19 cellular contexts compared by ENCODE assay signal in genomic region chr3:69499899-69500316, GRCh38.
DNase-seq lines count a peak whose midpoint lies in the region; ATAC-seq and TF ChIP-seq lines count a peak whose summit lies in the region.
"Had no signal": no experiment of that assay in that cellular context is flagged by ENCODE, and none has a peak within 500 bp of the region (broad histone marks: within the 10 kb centered on the region; RNA-seq: fewer than 3 reads in every experiment).

No MANE protein-coding gene starts in this region.

- H3K4me3 ChIP-seq in lung: no peak overlapping the region
- no peak overlapping the region for H3K4me3 ChIP-seq in CD8-positive, alpha-beta memory T cell (ENCODE audit: low read length)
- H3K4me3 ChIP-seq: BLaER1, coronary artery, GM23338 had no signal

- H3K9me3 Mint-ChIP-seq in CD8-positive, alpha-beta memory T cell: peaks cover 0 to 5% (median 0%) of the 10 kb centered on the region in 5 donors
- peaks cover 7% of the 10 kb centered on the region for H3K9me3 Mint-ChIP-seq in progenitor cell of endocrine pancreas (ENCODE audit: low read depth)
- H3K9me3 Mint-ChIP-seq: GM23338, neural crest cell had no signal

- TF ChIP-seq POLR2A in GM18505 (IDR thresholded peaks at IDR 0.05; ENCODE audit: borderline replicate concordance, extremely low read depth, insufficient read depth, insufficient read length): no peak

- peak; percentile 38 for DNase-seq in LHCN-M2 (ENCODE audit: low read depth)
- peak; percentile 66 for DNase-seq in fibroblast of gingiva (ENCODE audit: low read depth)
- peak; percentile 46 for DNase-seq in lung (ENCODE audit: low spot score)
- DNase-seq in substantia nigra (lab: John Stamatoyannopoulos, UW): peak in 29 of 49 donors; percentile 6 to 48 (median 19)
- DNase-seq in CD8-positive, alpha-beta memory T cell: no peak
- DNase-seq in progenitor cell of endocrine pancreas (ENCODE audit: low spot score, unreplicated experiment): no peak
- DNase-seq in stimulated activated CD4-positive, alpha-beta T cell treated with anti-CD3 and anti-CD28 coated beads, Interleukin-4, amount 100 ng/mL, for 24 hours: no peak
- DNase-seq: activated CD8-positive, alpha-beta memory T cell treated with anti-CD3 and anti-CD28 coated beads, Interleukin-2, amount 10 ng/mL, durations not matched to agents 7 days and 5 days; NCI-H2029 treated with DMSO at 0.1 percent for 48 hours; NK-92 treated with Interleukin-12 subunit alpha and Interleukin-12 subunit beta, amount 100 ng/mL, for 24 hours; stimulated activated CD4-positive, alpha-beta T cell treated with anti-CD3 and anti-CD28 coated beads, Interleukin-2, amount 100 ng/mL, for 24 hours had no signal

- H3K4me1 Mint-ChIP-seq in CD8-positive, alpha-beta memory T cell: no peaks in the 10 kb centered on the region
- H3K4me1 Mint-ChIP-seq in progenitor cell of endocrine pancreas (ENCODE audit: low read depth): peaks cover 4% of the 10 kb centered on the region
- H3K4me1 Mint-ChIP-seq: activated CD8-positive, alpha-beta memory T cell treated with anti-CD3 and anti-CD28 coated beads, Interleukin-2, amount 10 ng/mL, durations not matched to agents 7 days and 5 days; GM23338; neural crest cell had no signal

- no peaks in the 10 kb centered on the region for H3K27me3 Mint-ChIP-seq in CD8-positive, alpha-beta memory T cell
- H3K27me3 Mint-ChIP-seq in progenitor cell of endocrine pancreas: no peaks in the 10 kb centered on the region
- H3K27me3 Mint-ChIP-seq: activated CD8-positive, alpha-beta memory T cell treated with anti-CD3 and anti-CD28 coated beads, Interleukin-2, amount 10 ng/mL, durations not matched to agents 7 days and 5 days had no signal

- H3K27me3 ChIP-seq in lung (ENCODE audit: control insufficient read depth, insufficient read depth): no peaks in the 10 kb centered on the region
- H3K27me3 ChIP-seq in CD8-positive, alpha-beta memory T cell (ENCODE audit: insufficient read depth, low read length, poor library complexity, severe bottlenecking): no peaks in the 10 kb centered on the region
- H3K27me3 ChIP-seq: BLaER1 had no signal

- WGBS in lung, 2 donors: 58 to 79% methylated on average over 7 of the region's 7 CpGs

- H3K36me3 ChIP-seq in lung (ENCODE audit: control insufficient read depth in 2 of 2, insufficient read depth in 2 of 2, low read length in 2 of 2): no peaks in the 10 kb centered on the region
- no peaks in the 10 kb centered on the region for H3K36me3 ChIP-seq in CD8-positive, alpha-beta memory T cell (ENCODE audit: insufficient read depth, low read length)
- H3K36me3 ChIP-seq: BLaER1 had no signal

- H3K36me3 Mint-ChIP-seq in CD8-positive, alpha-beta memory T cell: no peaks in the 10 kb centered on the region
- H3K36me3 Mint-ChIP-seq in progenitor cell of endocrine pancreas (ENCODE audit: insufficient read depth): peaks cover 5% of the 10 kb centered on the region
- H3K36me3 Mint-ChIP-seq: activated CD8-positive, alpha-beta memory T cell treated with anti-CD3 and anti-CD28 coated beads, Interleukin-2, amount 10 ng/mL, durations not matched to agents 7 days and 5 days; activated naive CD8-positive, alpha-beta T cell had no signal

- no peaks in the 10 kb centered on the region for H3K4me1 ChIP-seq in lung (ENCODE audit: control insufficient read depth in 2 of 2, insufficient read depth in 2 of 2, low read length in 2 of 2)
- H3K4me1 ChIP-seq in CD8-positive, alpha-beta memory T cell (ENCODE audit: insufficient read depth, low read length): no peaks in the 10 kb centered on the region

- CTCF ChIA-PET in CD8-positive, alpha-beta memory T cell (lab: Charles Lee): no interaction called here

- H3K27ac ChIP-seq in lung (ENCODE audit: low read depth in 1 of 2, low read length in 1 of 2) (peak overlapping the region in 1 of 2 donors; percentile 1), substantia nigra (ENCODE audit: low read depth, low read length, poor library complexity, severe bottlenecking) (peak overlapping the region; percentile 65)
- H3K27ac ChIP-seq in CD8-positive, alpha-beta memory T cell (ENCODE audit: low read depth, low read length): no peak overlapping the region
- H3K27ac ChIP-seq: BLaER1, KMS-11, VCaP had no signal

- ATAC-seq in lung (ENCODE audit: insufficient read depth, low FRiP score): peak; percentile 66
- ATAC-seq in GM18505 (IDR thresholded peaks at IDR 0.05; ENCODE audit: unreplicated experiment): no peak
- ATAC-seq: activated CD8-positive, alpha-beta memory T cell treated with anti-CD3 and anti-CD28 coated beads, Interleukin-2, amount 10 ng/mL, durations not matched to agents 7 days and 5 days; GM23338 had no signal

- H3K9me3 ChIP-seq in lung (ENCODE audit: control insufficient read depth in 2 of 2, insufficient read depth in 1 of 2, low read length in 1 of 2): no peaks in the 10 kb centered on the region
- H3K9me3 ChIP-seq in CD8-positive, alpha-beta memory T cell (ENCODE audit: low read length): no peaks in the 10 kb centered on the region
- H3K9me3 ChIP-seq: BLaER1 had no signal

- POLR2A ChIA-PET in CD8-positive, alpha-beta memory T cell (lab: Charles Lee): no interaction called here

- TF ChIP-seq CTCF in lung (IDR thresholded peaks at IDR 0.05; ENCODE audit: control extremely low read depth, extremely low read depth) (no peak), progenitor cell of endocrine pancreas (IDR thresholded peaks at IDR 0.05; ENCODE audit: unreplicated experiment) (no peak)

- peak overlapping the region in 1 of 8 donors; percentile 58 for H3K27ac Mint-ChIP-seq in CD8-positive, alpha-beta memory T cell
- H3K27ac Mint-ChIP-seq in progenitor cell of endocrine pancreas: no peak overlapping the region
- H3K27ac Mint-ChIP-seq: activated CD8-positive, alpha-beta memory T cell treated with anti-CD3 and anti-CD28 coated beads, Interleukin-2, amount 10 ng/mL, durations not matched to agents 7 days and 5 days; activated naive CD8-positive, alpha-beta T cell; GM23338 had no signal

- no peak overlapping the region for H3K4me3 Mint-ChIP-seq in CD8-positive, alpha-beta memory T cell
- H3K4me3 Mint-ChIP-seq in progenitor cell of endocrine pancreas (ENCODE audit: low read depth): no peak overlapping the region
- H3K4me3 Mint-ChIP-seq: activated CD8-positive, alpha-beta memory T cell treated with anti-CD3 and anti-CD28 coated beads, Interleukin-2, amount 10 ng/mL, durations not matched to agents 7 days and 5 days; activated naive CD8-positive, alpha-beta T cell; GM23338; neural crest cell had no signal

Comparison
In these comparisons a context has a peak if more than half of its experiments do, and no peak if none do; other contexts are left out.
1. DNase-seq: peak in LHCN-M2 (single experiment), fibroblast of gingiva (single experiment), lung (single experiment) and substantia nigra (29 of 49); none in CD8-positive, alpha-beta memory T cell (0 of 5), progenitor cell of endocrine pancreas (single experiment) and stimulated activated CD4-positive, alpha-beta T cell treated with anti-CD3 and anti-CD28 coated beads, Interleukin-4, amount 100 ng/mL, for 24 hours (single experiment).